ENCODE assay signal across 8 cellular contexts in the genomic region with DNA sequence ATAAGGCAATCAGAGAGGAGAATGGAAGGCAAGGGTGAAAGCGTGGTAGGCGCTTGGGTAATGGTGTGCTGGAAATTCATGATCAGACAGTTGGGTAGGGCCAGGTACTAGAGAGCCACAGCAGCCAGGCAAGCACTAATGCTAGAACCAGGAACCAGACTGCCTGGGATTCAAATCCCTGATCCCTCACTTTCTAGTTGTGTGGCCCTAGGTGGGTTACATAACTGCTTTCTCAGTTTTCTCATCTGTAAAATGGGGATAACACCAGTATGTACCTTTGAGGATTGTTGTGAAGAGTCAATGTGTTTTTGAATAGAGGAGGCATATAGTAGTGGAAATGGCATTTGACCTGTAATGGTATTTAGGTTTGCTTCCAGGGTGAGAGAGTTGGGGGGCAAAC.
"Had no signal": no experiment of that assay in that cellular context is flagged by ENCODE, and none has a peak within 500 bp of the region (broad histone marks: within the 10 kb centered on the region; RNA-seq: fewer than 3 reads in every experiment).

No MANE protein-coding gene starts in this region.

- H3K36me3 Mint-ChIP-seq: IgD-negative memory B cell had no signal

- H3K9ac ChIP-seq: GM23248 had no signal

- DNase-seq: GM23248, GOT3, H7, KG1 had no signal

- H3K27ac ChIP-seq: GM23248 had no signal

- H3K4me1 Mint-ChIP-seq: IgD-negative memory B cell had no signal

- H2AFZ ChIP-seq: GM23248 had no signal

- H3K4me1 ChIP-seq: HAP-1 had no signal

- H3K36me3 ChIP-seq: HAP-1 had no signal

- H3K9me3 ChIP-seq: HAP-1 had no signal

- ATAC-seq: HCT116 had no signal

- H3K27ac Mint-ChIP-seq: IgD-negative memory B cell had no signal

- H3K4me3 Mint-ChIP-seq: IgD-negative memory B cell had no signal

- H3K4me3 ChIP-seq: GM23248, HAP-1 had no signal

- FAIRE-seq: HTR-8/SVneo had no signal
